ENCODE assay signal across 9 cellular contexts in the genomic region with DNA sequence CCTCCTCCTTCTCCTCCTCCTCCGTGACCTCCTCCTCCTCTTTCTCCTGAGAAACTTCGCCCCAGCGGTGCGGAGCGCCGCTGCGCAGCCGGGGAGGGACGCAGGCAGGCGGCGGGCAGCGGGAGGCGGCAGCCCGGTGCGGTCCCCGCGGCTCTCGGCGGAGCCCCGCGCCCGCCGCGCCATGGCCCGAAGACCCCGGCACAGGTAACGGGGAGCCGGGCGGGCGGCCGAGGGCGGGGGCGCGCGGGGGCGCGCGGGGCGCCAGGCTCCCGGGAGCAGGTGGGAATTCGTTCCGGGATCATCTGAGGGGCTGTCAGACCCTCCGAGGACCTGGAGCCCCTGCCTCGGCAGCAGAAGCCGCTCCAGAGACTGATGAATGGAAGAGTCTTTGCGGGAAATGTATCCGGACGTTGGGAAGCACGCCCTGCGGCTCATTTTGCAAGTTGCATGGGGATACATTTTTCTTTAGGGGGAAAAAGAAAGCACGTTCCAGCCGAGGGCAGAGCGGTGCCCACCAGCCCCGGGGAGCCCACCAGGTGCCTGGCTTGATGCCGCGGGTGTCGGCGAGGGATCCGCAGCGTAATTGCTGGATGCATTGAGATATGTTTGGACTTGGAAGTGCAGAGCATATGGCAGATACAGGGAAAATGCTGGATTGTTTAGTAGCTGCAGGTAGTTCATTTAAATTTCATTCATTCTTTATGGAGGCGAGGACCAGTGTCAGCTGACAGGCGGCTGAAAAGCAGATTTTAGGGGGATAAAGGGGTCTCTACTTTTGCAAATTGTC. TPM values are rescaled to one million over a fixed set of nuclear protein-coding genes. Genes with fewer than 3 reads are reported as not detected.
A peak's percentile ranks its signal among the peaks of the same experiment; 100 is the strongest.
DNase-seq lines count a peak whose midpoint lies in the region; ATAC-seq, FAIRE-seq and TF ChIP-seq lines count a peak whose summit lies in the region.
"Had no signal": no experiment of that assay in that cellular context is flagged by ENCODE, and none has a peak within 500 bp of the region (broad histone marks: within the 10 kb centered on the region; RNA-seq: fewer than 3 reads in every experiment).

No MANE protein-coding gene starts in this region.

- H3K4me3 ChIP-seq in BLaER1 treated with 17β-estradiol and CSF1 and Interleukin-3, amounts not matched to agents 10 nM and 100 nM: peak overlapping the region; percentile 80 to 97 (median 92)
- H3K4me3 ChIP-seq in GM23248: peak overlapping the region; percentile 87
- H3K4me3 ChIP-seq in OCI-LY1 (ENCODE audit: low read depth, low read length, poor library complexity, severe bottlenecking): peak overlapping the region; percentile 81
- H3K4me3 ChIP-seq in brain microvascular endothelial cell (ENCODE audit: low read depth, low read length): peak overlapping the region; percentile 61
- peak overlapping the region; percentile 38 to 76 (median 56) for H3K4me3 ChIP-seq in HepG2 (replicated peaks in 1 of 3; ENCODE audit: insufficient read depth in 1 of 3, low read depth in 2 of 3, low read length in 3 of 3)
- peak overlapping the region; percentile 88 for H3K4me3 ChIP-seq in thymus (ENCODE audit: low read length)

- 1 to 2% methylated on average over 19 to 62 of the region's 62 CpGs for WGBS in GM23248 (ENCODE audit: low coverage in 1 of 2, low lambda C conversion rate in 2 of 2, missing lambda C conversion rate in 2 of 2), 2 experiments
- WGBS in HepG2 (ENCODE audit: low lambda C conversion rate): 5% methylated on average over 45 of the region's 62 CpGs
- WGBS in thymus: under 1% methylated on average over 62 of the region's 62 CpGs

- BruUV-seq in HepG2 (replicated peaks; lab: Mats Ljungman, UMichigan): no TSS peak

- FAIRE-seq in HepG2 (lab: Jason Lieb, UNC): no peak

- H3K36me3 ChIP-seq in BLaER1 treated with 17β-estradiol and CSF1 and Interleukin-3, amounts not matched to agents 10 nM and 100 nM: peaks cover 0 to 44% (median 16%) of the 10 kb centered on the region in 11 experiments; a peak in 18 of 22 replicates
- H3K36me3 ChIP-seq in GM23248 (ENCODE audit: low read depth) (no peaks in the 10 kb centered on the region), OCI-LY1 (ENCODE audit: insufficient read depth, low read length) (peaks cover 12% of the 10 kb centered on the region), brain microvascular endothelial cell (replicated peaks) (no peaks in the 10 kb centered on the region), HepG2 (replicated peaks in 1 of 2; ENCODE audit: control insufficient read depth in 1 of 2, insufficient read depth in 2 of 2, low read length in 2 of 2) (no peaks in the 10 kb centered on the region), thymus (ENCODE audit: control insufficient read depth, insufficient read depth) (peaks cover 6% of the 10 kb centered on the region)

- H3F3A ChIP-seq in GM23248 (ENCODE audit: insufficient read depth) (peaks cover 14% of the 10 kb centered on the region), OCI-LY1 (ENCODE audit: insufficient read depth, low read length) (peaks cover 15% of the 10 kb centered on the region; the same call in 1 of the 2 replicates)

- in situ Hi-C loops in GM23248 (cut with MboI): no loop called here
- in situ Hi-C loops in brain microvascular endothelial cell (cut with HindIII; ENCODE audit: low pct_ligation_motif_present, low sequenced_read_pairs): no loop called here
- in situ Hi-C loops in HepG2 (cut with HindIII; ENCODE audit: extremely low pct_ligation_motif_present, low pct_unique_long_range_greater_than_20kb): no loop called here

- H3K79me2 ChIP-seq in GM23248 (ENCODE audit: insufficient read depth) (no peaks in the 10 kb centered on the region), OCI-LY1 (ENCODE audit: insufficient read depth, low read length) (peaks cover 37% of the 10 kb centered on the region), HepG2 (ENCODE audit: insufficient read depth, low read length) (no peaks in the 10 kb centered on the region)

- no peaks in the 10 kb centered on the region for H3K27me3 ChIP-seq in BLaER1 treated with 17β-estradiol and CSF1 and Interleukin-3, amounts not matched to agents 10 nM and 100 nM
- H3K27me3 ChIP-seq in GM23248 (replicated peaks; ENCODE audit: insufficient read depth): peaks cover 20% of the 10 kb centered on the region
- H3K27me3 ChIP-seq in OCI-LY1 (ENCODE audit: insufficient read depth, low read length): no peaks in the 10 kb centered on the region
- no peaks in the 10 kb centered on the region for H3K27me3 ChIP-seq in brain microvascular endothelial cell (replicated peaks)
- H3K27me3 ChIP-seq in HepG2 (ENCODE audit: control insufficient read depth in 1 of 2, insufficient read depth in 2 of 2, low read length in 2 of 2): peaks cover 7 to 58% of the 10 kb centered on the region in 2 experiments
- no peaks in the 10 kb centered on the region for H3K27me3 ChIP-seq in thymus (ENCODE audit: control insufficient read depth, insufficient read depth)

- peak overlapping the region; percentile 77 to 97 (median 89) for H3K4me2 ChIP-seq in BLaER1 treated with 17β-estradiol and CSF1 and Interleukin-3, amounts not matched to agents 10 nM and 100 nM
- H3K4me2 ChIP-seq in GM23248 (ENCODE audit: unreplicated experiment): peak overlapping the region; percentile 94
- H3K4me2 ChIP-seq in OCI-LY1 (ENCODE audit: low read length): peak overlapping the region; percentile 84
- peak overlapping the region; percentile 87 for H3K4me2 ChIP-seq in HepG2 (ENCODE audit: low read depth, low read length)

- CTCF ChIA-PET in HepG2 (lab: Yijun Ruan, JAX; ENCODE audit: low intra/inter-chr PET ratio, low total read pairs): no interaction called here

- H3K27ac ChIP-seq in BLaER1 treated with 17β-estradiol and CSF1 and Interleukin-3, amounts not matched to agents 10 nM and 100 nM: peak overlapping the region in 10 of 11 experiments; percentile 78 to 99 (median 98); a peak in 20 of 22 replicates
- H3K27ac ChIP-seq in GM23248 (no peak overlapping the region), OCI-LY1 (ENCODE audit: low read depth, low read length, poor library complexity, severe bottlenecking) (peak overlapping the region; percentile 84), brain microvascular endothelial cell (no peak overlapping the region), HepG2 (ENCODE audit: extremely low read length, insufficient read depth, low read length) (no peak overlapping the region), thymus (ENCODE audit: low read depth) (peak overlapping the region; percentile 93)

- no peaks in the 10 kb centered on the region for H3K9me3 ChIP-seq in BLaER1 treated with 17β-estradiol and CSF1 and Interleukin-3, amounts not matched to agents 10 nM and 100 nM (replicated peaks in 1 of 11)
- H3K9me3 ChIP-seq in GM23248 (ENCODE audit: low read depth) (no peaks in the 10 kb centered on the region), OCI-LY1 (ENCODE audit: low read length) (no peaks in the 10 kb centered on the region), HepG2 (ENCODE audit: low read length) (no peaks in the 10 kb centered on the region), thymus (ENCODE audit: control insufficient read depth) (no peaks in the 10 kb centered on the region)

- TF ChIP-seq EP300 in HepG2 (IDR thresholded peaks at IDR 0.05; ENCODE audit: low read depth in 2 of 2, low read length in 2 of 2) (no peak), HepG2 (CRISPR knock-in tag; IDR thresholded peaks at IDR 0.05; ENCODE audit: borderline replicate concordance) (no peak)

- TF ChIP-seq RAD21 in HepG2 (CRISPR knock-in tag; IDR thresholded peaks at IDR 0.05): no peak

- TF ChIP-seq CTCF in OCI-LY1 (IDR thresholded peaks at IDR 0.05; ENCODE audit: low read length) (no peak), brain microvascular endothelial cell (IDR thresholded peaks at IDR 0.05; ENCODE audit: low read depth, low read length, missing control alignments) (no peak), HepG2 (CRISPR knock-in tag; IDR thresholded peaks at IDR 0.05) (no peak)

- peaks cover 44 to 63% (median 51%) of the 10 kb centered on the region in 10 experiments for H3K4me1 ChIP-seq in BLaER1 treated with 17β-estradiol and CSF1 and Interleukin-3, amounts not matched to agents 10 nM and 100 nM
- H3K4me1 ChIP-seq in GM23248 (ENCODE audit: insufficient read depth) (0 out of 2 replicates have a peak, but pooled peaks cover 5% of the 10 kb centered on the region), OCI-LY1 (ENCODE audit: insufficient read depth, low read length, severe bottlenecking) (peaks cover 42% of the 10 kb centered on the region), HepG2 (ENCODE audit: insufficient read depth, low read length) (peaks cover 28% of the 10 kb centered on the region), thymus (ENCODE audit: control insufficient read depth, insufficient read depth, low read length) (peaks cover 20% of the 10 kb centered on the region)

- H2AFZ ChIP-seq in GM23248 (peak overlapping the region; percentile 80), OCI-LY1 (ENCODE audit: low read length) (no peak overlapping the region), HepG2 (ENCODE audit: low read length) (peak overlapping the region; percentile 52)

- DNase-seq in GM23248: peak; percentile 31
- no peak for DNase-seq in brain microvascular endothelial cell
- no peak for DNase-seq in HepG2 (ENCODE audit: low spot score)
- DNase-seq in NCI-H2107 treated with DMSO at 0.1 percent for 48 hours (lab: John Stamatoyannopoulos, UW; ENCODE audit: unreplicated experiment): no peak
- DNase-seq in posterior vena cava (ENCODE audit: low spot score): no peak

- POLR2A ChIA-PET in HepG2 (lab: Yijun Ruan, JAX): no interaction called here

- intact Hi-C loops in HepG2 (cut with micrococcal nuclease; ENCODE audit: unreplicated experiment): loop anchor here (5.0 kb wide), 1 partner anchor 34 kb away; no protein-coding TSS in a partner anchor
- intact Hi-C loops in posterior vena cava (cut with DNase I): no loop called here

- H3K9me2 ChIP-seq in GM23248 (ENCODE audit: insufficient read depth): no peaks in the 10 kb centered on the region
- H3K9me2 ChIP-seq in OCI-LY1 (ENCODE audit: low read depth, low read length): no peaks in the 10 kb centered on the region

- ATAC-seq in HepG2: peak; percentile 32

- no peak for TF ChIP-seq POLR2A in HepG2 (IDR thresholded peaks at IDR 0.05; ENCODE audit: insufficient read depth in 1 of 2, low read depth in 2 of 2, low read length in 2 of 2)

- peak overlapping the region; percentile 83 to 99 (median 97) for H3K9ac ChIP-seq in BLaER1 treated with 17β-estradiol and CSF1 and Interleukin-3, amounts not matched to agents 10 nM and 100 nM
- H3K9ac ChIP-seq in GM23248: no peak overlapping the region
- H3K9ac ChIP-seq in OCI-LY1 (ENCODE audit: low read length): peak overlapping the region; percentile 73
- H3K9ac ChIP-seq in HepG2 (ENCODE audit: insufficient read depth, low read depth, low read length): no peak overlapping the region

- H4K20me1 ChIP-seq in BLaER1 treated with 17β-estradiol and CSF1 and Interleukin-3, amounts not matched to agents 10 nM and 100 nM: peaks cover 0 to 50% (median 17%) of the 10 kb centered on the region in 11 experiments; a peak in 12 of 22 replicates
- no peaks in the 10 kb centered on the region for H4K20me1 ChIP-seq in GM23248 (ENCODE audit: insufficient read depth)
- H4K20me1 ChIP-seq in OCI-LY1 (ENCODE audit: insufficient read depth, low read length): no peaks in the 10 kb centered on the region
- H4K20me1 ChIP-seq in HepG2 (ENCODE audit: insufficient read depth, low read length): no peaks in the 10 kb centered on the region

RNA-seq across cellular contexts. Expression of a gene that starts 0.4 kb away (rescaled TPM):
- total RNA-seq in GM23248 (2014; rRNA removed; shearing (Covaris generic)): 1.2 TPM in 1 of 2 replicates, not detected in the other
- polyA plus RNA-seq in GM23248 (2016; fragmentation: Nextera tagmentation; extraction: Ambion mirVana) (0.10 and 0.28 TPM in 2 replicates), HepG2 (2011; rRNA removed) (0.04 TPM in 1 of 2 replicates, not detected in the other), thymus (42.1 TPM)
- total RNA-seq in HepG2 (2016; rRNA removed; fragmentation: Illumina TruSeq; extraction: Trizol) (0.20 and 0.44 TPM in 2 replicates), posterior vena cava (under 1 TPM; 0.23 to 0.29 TPM)
- 0.44 TPM in 1 of 2 replicates, not detected in the other for total RNA-seq in HepG2 (2016; cell fraction: cytosol; rRNA removed; fragmentation: Illumina TruSeq; extraction: Trizol; ENCODE audit: low read depth)
- 0.15 TPM in 2 replicates for total RNA-seq in HepG2 (2016; cell fraction: insoluble cytoplasmic fraction; rRNA removed; fragmentation: Illumina TruSeq; extraction: Trizol)
- total RNA-seq in HepG2 (2016; cell fraction: membrane; rRNA removed; fragmentation: Illumina TruSeq; extraction: Trizol): 0.09 TPM in 1 of 2 replicates, not detected in the other
- total RNA-seq in HepG2 (2016; cell fraction: nucleus; rRNA removed; fragmentation: Illumina TruSeq; extraction: Trizol): 0.31 and 0.40 TPM in 2 replicates
- polyA plus RNA-seq in HepG2 (2011; cell fraction: cytosol; rRNA removed): 0.03 TPM in 1 of 2 replicates, not detected in the other
- not detected in 2 replicates for polyA plus RNA-seq in HepG2 (2011; cell fraction: nucleus; rRNA removed)
- polyA plus RNA-seq in HepG2 (2012): 0.11 TPM in 1 of 2 replicates, not detected in the other
- 0.07 TPM in 1 of 2 replicates, not detected in the other for polyA plus RNA-seq in HepG2 (2016; cell fraction: cytosol; fragmentation: Illumina TruSeq; extraction: Trizol; ENCODE audit: low read depth)
- polyA plus RNA-seq in HepG2 (2016; cell fraction: insoluble cytoplasmic fraction; fragmentation: Illumina TruSeq; extraction: Trizol; ENCODE audit: low read depth): 0.15 and 0.20 TPM in 2 replicates
- 0.08 TPM in 1 of 2 replicates, not detected in the other for polyA plus RNA-seq in HepG2 (2016; cell fraction: membrane; fragmentation: Illumina TruSeq; extraction: Trizol; ENCODE audit: low read depth)
- polyA plus RNA-seq in HepG2 (2016; cell fraction: nucleus; fragmentation: Illumina TruSeq; extraction: Trizol; ENCODE audit: insufficient read depth, low read depth): 0.25 and 0.31 TPM in 2 replicates
- 2.4 TPM in 1 of 2 replicates, not detected in the other for polyA minus RNA-seq in HepG2 (2011; rRNA and poly(A)+ RNA removed; ENCODE audit: low replicate concordance)
- polyA minus RNA-seq in HepG2 (2011; cell fraction: cytosol; rRNA and poly(A)+ RNA removed): not detected in 2 replicates
- not detected in 2 replicates for polyA minus RNA-seq in HepG2 (2011; cell fraction: nucleus; rRNA and poly(A)+ RNA removed)
- total RNA-seq: renal cortical epithelial cell had no signal

Comparison
In these comparisons a context has a peak if more than half of its experiments do, and no peak if none do; other contexts are left out.
1. H3K27ac ChIP-seq: peak in BLaER1 treated with 17β-estradiol and CSF1 and Interleukin-3, amounts not matched to agents 10 nM and 100 nM (10 of 11), OCI-LY1 (single experiment) and thymus (single experiment); none in GM23248 (single experiment), brain microvascular endothelial cell (single experiment) and HepG2 (single experiment).
2. H3K9ac ChIP-seq: peak in BLaER1 treated with 17β-estradiol and CSF1 and Interleukin-3, amounts not matched to agents 10 nM and 100 nM (11 of 11) and OCI-LY1 (single experiment); none in GM23248 (single experiment) and HepG2 (single experiment).
3. Peak in every context shown above with its lines, with median percentiles within 50 percentile points of each other: H3K4me2 ChIP-seq and H3K4me3 ChIP-seq.